Comparison of ENCODE assay signal across 8 cellular contexts in genomic region chr3:42061711-42062408, GRCh38. TPM values are rescaled to one million over a fixed set of nuclear protein-coding genes. Genes with fewer than 3 reads are reported as not detected.
A peak's percentile ranks its signal among the peaks of the same experiment; 100 is the strongest.
DNase-seq lines count a peak whose midpoint lies in the region; ATAC-seq and TF ChIP-seq lines count a peak whose summit lies in the region.

No MANE protein-coding gene starts in this region.

- no peaks in the 10 kb centered on the region for H3K27me3 ChIP-seq in lung (ENCODE audit: control insufficient read depth, insufficient read depth)

- H3K4me1 ChIP-seq in lung (ENCODE audit: control insufficient read depth in 2 of 2, insufficient read depth in 2 of 2, low read length in 2 of 2), result peaks cover 15 to 41% of the 10 kb centered on the region in 2 donors

- H3K4me3 ChIP-seq in choroid plexus epithelial cell (ENCODE audit: low read depth, low read length), result no peak overlapping the region
- no peak overlapping the region for H3K4me3 ChIP-seq in lung

- 25 to 46% methylated on average over 6 of the region's 6 CpGs for WGBS in lung, 2 donors

- DNase-seq in A172 (ENCODE audit: low spot score) (peak; percentile 92), choroid plexus epithelial cell (ENCODE audit: low read depth) (peak; percentile 87), lung (ENCODE audit: low spot score) (peak; percentile 71), GM20000 (ENCODE audit: low spot score) (no peak)

- peak overlapping the region in 2 of 4 donors; percentile 13 to 14 for H3K4me3 Mint-ChIP-seq in IgD-negative memory B cell

- no peaks in the 10 kb centered on the region for H3K9me3 ChIP-seq in lung (ENCODE audit: control insufficient read depth in 2 of 2, insufficient read depth in 1 of 2, low read length in 1 of 2)

- TF ChIP-seq CTCF in choroid plexus epithelial cell (conservative IDR thresholded peaks at IDR 0.05; ENCODE audit: low read depth, low read length) (no peak), lung (IDR thresholded peaks at IDR 0.05; ENCODE audit: control extremely low read depth, extremely low read depth) (no peak), GM20000 (IDR thresholded peaks at IDR 0.05; ENCODE audit: extremely low read depth, missing control alignments) (no peak)

- peaks cover 56 to 66% (median 57%) of the 10 kb centered on the region in 3 donors for H3K4me1 Mint-ChIP-seq in IgD-negative memory B cell

- ATAC-seq in lung (ENCODE audit: insufficient read depth, low FRiP score) (peak; percentile 76), HG02981 (IDR thresholded peaks at IDR 0.05; ENCODE audit: unreplicated experiment) (no peak), GM21390 (IDR thresholded peaks at IDR 0.05; ENCODE audit: unreplicated experiment) (no peak), GM18870 (IDR thresholded peaks at IDR 0.05; ENCODE audit: unreplicated experiment) (no peak)

- peaks cover 6% of the 10 kb centered on the region for H3K36me3 Mint-ChIP-seq in IgD-negative memory B cell

- peak overlapping the region in 2 of 3 donors; percentile 24 to 43 for H3K27ac Mint-ChIP-seq in IgD-negative memory B cell

- no peaks in the 10 kb centered on the region for H3K9me3 Mint-ChIP-seq in IgD-negative memory B cell

- H3K27ac ChIP-seq in lung (ENCODE audit: low read depth in 1 of 2, low read length in 1 of 2), result peak overlapping the region; percentile 90 to 98

- H3K27me3 Mint-ChIP-seq in IgD-negative memory B cell, result peaks cover 1% of the 10 kb centered on the region

- H3K36me3 ChIP-seq in lung (ENCODE audit: control insufficient read depth in 2 of 2, insufficient read depth in 2 of 2, low read length in 2 of 2), result no peaks in the 10 kb centered on the region

RNA-seq across cellular contexts. Expression of gene TRAK1, which starts 29.3 kb away (rescaled TPM):
- 10.3 and 10.6 TPM in 2 replicates for total RNA-seq in A172 (2014; rRNA removed; shearing (Covaris generic))
- polyA plus RNA-seq in IgD-negative memory B cell, result 24.6 TPM
- total RNA-seq in lung, result 10 to 100 TPM; 45.3 to 65.4 TPM
- 10 to 100 TPM; 18.2 to 19.6 TPM for polyA plus RNA-seq in lung
